In genomic region chr17:4948166-4948996, GRCh38 we compare ENCODE assay signal across 8 cellular contexts. TPM values are rescaled to one million over a fixed set of nuclear protein-coding genes. Genes with fewer than 3 reads are reported as not detected.
DNase-seq lines count a peak whose midpoint lies in the region; ATAC-seq and TF ChIP-seq lines count a peak whose summit lies in the region.

TSS of gene PFN1 (minus strand) at chr17:4948530. CDS start at chr17:4948394, 136 bp downstream.

- peak; percentile 24 for ATAC-seq in HG02938 (IDR thresholded peaks at IDR 0.05; ENCODE audit: unreplicated experiment)
- ATAC-seq in GM21367 (IDR thresholded peaks at IDR 0.05; ENCODE audit: unreplicated experiment): no peak

- DNase-seq in ELF-1 (ENCODE audit: low read depth, low spot score) (peak; percentile 82), NCI-H2227 treated with DMSO at 0.1 percent for 48 hours (lab: John Stamatoyannopoulos, UW) (peak; percentile 73), caudate nucleus (lab: John Stamatoyannopoulos, UW) (peak in 59 of 61 donors; percentile 36 to 90 (median 78)), iris pigment epithelial cell (ENCODE audit: low read depth) (peak; percentile 95), spleen (peak; percentile 96)
- peak; percentile 80 to 92 (median 84) for DNase-seq in activated CD4-positive, CD25-positive, alpha-beta regulatory T cell (lab: John Stamatoyannopoulos, UW)

- H3K9me3 ChIP-seq in spleen: no peaks in the 10 kb centered on the region

- intact Hi-C loops in spleen (cut with DNase I; ENCODE audit: low total_unique reads): no loop called here

- TF ChIP-seq CTCF in spleen (IDR thresholded peaks at IDR 0.05 in 8 of 11, conservative IDR thresholded peaks at IDR 0.05 in 3 of 11): peak in 1 of 11 experiments; percentile 9

- H3K36me3 ChIP-seq in spleen: peaks cover 0 to 39% (median 30%) of the 10 kb centered on the region in 6 donors

- no peaks in the 10 kb centered on the region for H3K27me3 ChIP-seq in spleen (replicated peaks in 1 of 7)

- H3K27ac ChIP-seq in caudate nucleus (ENCODE audit: low read depth, low read length) (peak within 1 kb of the TSS; percentile 98), spleen (peak within 1 kb of the TSS; percentile 94 to 99 (median 98))

- TF ChIP-seq POLR2A in spleen (IDR thresholded peaks at IDR 0.05): peak; percentile 53 to 90 (median 82)

- peak within 1 kb of the TSS; percentile 78 to 100 (median 98) for H3K4me3 ChIP-seq in spleen

- WGBS in spleen, 5 donors: 0 to 1% (median 0%) methylated on average over 23 to 70 of the region's 70 CpGs

- peaks cover 43 to 72% (median 54%) of the 10 kb centered on the region in 6 donors for H3K4me1 ChIP-seq in spleen

RNA-seq across cellular contexts. Expression of gene PFN1, which starts in this region (rescaled TPM):
- total RNA-seq in spleen: 1,000 to 10,000 TPM in 1 of 7 donors, 100 to 1,000 TPM in 6; 605 to 1,090 (median 842) TPM
- polyA plus RNA-seq in spleen: 1,000 to 10,000 TPM in 1 of 3 donors, 100 to 1,000 TPM in 2; 663 to 1,039 (median 970) TPM
